9 cellular contexts compared by ENCODE assay signal in the genomic region with DNA sequence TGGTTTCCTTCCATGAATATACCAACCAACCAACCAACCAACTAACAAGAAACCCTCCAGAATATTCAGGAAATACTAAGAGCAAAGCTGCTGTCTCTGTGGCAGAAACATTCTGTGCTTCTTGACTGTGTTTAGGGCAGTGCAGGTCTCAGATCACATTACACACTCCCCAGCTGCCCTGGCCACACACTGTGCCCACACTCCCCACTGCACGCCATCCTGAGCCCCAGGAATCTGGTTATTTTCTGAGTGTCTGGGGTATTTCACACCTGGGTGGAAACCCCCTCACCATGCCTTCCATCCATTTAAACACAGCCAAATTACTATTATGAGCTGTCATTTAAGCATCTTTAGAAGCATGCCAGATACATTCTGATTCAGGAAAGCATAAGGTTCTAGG.
A peak's percentile ranks its signal among the peaks of the same experiment; 100 is the strongest.
DNase-seq lines count a peak whose midpoint lies in the region; ATAC-seq and TF ChIP-seq lines count a peak whose summit lies in the region.
"Had no signal": no experiment of that assay in that cellular context is flagged by ENCODE, and none has a peak within 500 bp of the region (broad histone marks: within the 10 kb centered on the region; RNA-seq: fewer than 3 reads in every experiment).

No MANE protein-coding gene starts in this region.

- TF ChIP-seq EP300 in Ishikawa (IDR thresholded peaks at IDR 0.05; ENCODE audit: borderline replicate concordance) = peak; percentile 92

- no peaks in the 10 kb centered on the region for H3K9me3 ChIP-seq in HAP-1
- H3K9me3 ChIP-seq: neutrophil had no signal

- no peak for ATAC-seq in HG02678 (IDR thresholded peaks at IDR 0.05; ENCODE audit: unreplicated experiment)

- no peaks in the 10 kb centered on the region for H3K36me3 ChIP-seq in HAP-1 (replicated peaks)
- H3K36me3 ChIP-seq: neutrophil had no signal

- TF ChIP-seq CTCF in GM12865 (IDR thresholded peaks at IDR 0.05; ENCODE audit: insufficient read depth, low read depth, low read length, missing control alignments) = no peak
- no peak for TF ChIP-seq CTCF in astrocyte of the cerebellum (IDR thresholded peaks at IDR 0.05; ENCODE audit: low read depth, low read length, missing control alignments)

- H3K4me3 ChIP-seq in GM12865 (ENCODE audit: low read depth, low read length) = no peak overlapping the region
- H3K4me3 ChIP-seq in astrocyte of the cerebellum (ENCODE audit: low read depth, low read length) = peak overlapping the region; percentile 53
- H3K4me3 ChIP-seq in HAP-1 = no peak overlapping the region

- DNase-seq in GM12865 (ENCODE audit: low read depth) (peak; percentile 19), astrocyte of the cerebellum (ENCODE audit: low read depth) (peak; percentile 22), renal cortical epithelial cell (ENCODE audit: low read depth) (peak; percentile 82), HAP-1 (ENCODE audit: low spot score in 2 of 2) (no peak), DMS79 treated with DMSO at 0.1 percent for 48 hours (lab: John Stamatoyannopoulos, UW) (no peak), DMS153 treated with DMSO at 0.1 percent for 48 hours (lab: John Stamatoyannopoulos, UW; ENCODE audit: unreplicated experiment) (no peak)

- TF ChIP-seq RAD21 in Ishikawa (IDR thresholded peaks at IDR 0.05; ENCODE audit: low read depth) = no peak; the same call in 1 of the 2 replicates

- H3K27me3 ChIP-seq in HAP-1 (ENCODE audit: low read depth) = no peaks in the 10 kb centered on the region

- peaks cover 19% of the 10 kb centered on the region for H3K4me1 ChIP-seq in HAP-1

- in situ Hi-C loops in astrocyte of the cerebellum (cut with HindIII; ENCODE audit: low sequenced_read_pairs) = no loop called here
- in situ Hi-C loops in HAP-1 (cut with MboI; ENCODE audit: low sequenced_read_pairs) = no loop called here

TF ChIP-seq in Ishikawa, 13 proteins besides CTCF, POLR2A, EP300 and RAD21:
- TF ChIP-seq NFIC (IDR thresholded peaks at IDR 0.05) (peak; percentile 87), CREB1 (IDR thresholded peaks at IDR 0.05; ENCODE audit: low read depth) (no peak), FOXM1 (IDR thresholded peaks at IDR 0.05; ENCODE audit: borderline replicate concordance, low read depth) (peak; percentile 79; the same call in 1 of the 2 replicates), YY1 (IDR thresholded peaks at IDR 0.05; ENCODE audit: low read depth) (0 out of 2 replicates have a peak, but pooled peaks have one; percentile 47), EGR1 (IDR thresholded peaks at IDR 0.05) (no peak), TAF1 (IDR thresholded peaks at IDR 0.05; ENCODE audit: low read depth) (peak; percentile 19; the same call in 1 of the 2 replicates), CEBPB (IDR thresholded peaks at IDR 0.05) (0 out of 2 replicates have a peak, but pooled peaks have one; percentile 16), TCF12 (IDR thresholded peaks at IDR 0.05; ENCODE audit: low read depth) (peak; percentile 97), TEAD4 (IDR thresholded peaks at IDR 0.05) (peak; percentile 95), ZBTB7A (IDR thresholded peaks at IDR 0.05; ENCODE audit: low read depth) (peak; percentile 84)
- TF ChIP-seq, protein P1, sequence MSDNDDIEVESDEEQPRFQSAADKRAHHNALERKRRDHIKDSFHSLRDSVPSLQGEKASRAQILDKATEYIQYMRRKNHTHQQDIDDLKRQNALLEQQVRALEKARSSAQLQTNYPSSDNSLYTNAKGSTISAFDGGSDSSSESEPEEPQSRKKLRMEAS (IDR thresholded peaks at IDR 0.05) = peak; percentile 78
- TF ChIP-seq, protein P2, sequence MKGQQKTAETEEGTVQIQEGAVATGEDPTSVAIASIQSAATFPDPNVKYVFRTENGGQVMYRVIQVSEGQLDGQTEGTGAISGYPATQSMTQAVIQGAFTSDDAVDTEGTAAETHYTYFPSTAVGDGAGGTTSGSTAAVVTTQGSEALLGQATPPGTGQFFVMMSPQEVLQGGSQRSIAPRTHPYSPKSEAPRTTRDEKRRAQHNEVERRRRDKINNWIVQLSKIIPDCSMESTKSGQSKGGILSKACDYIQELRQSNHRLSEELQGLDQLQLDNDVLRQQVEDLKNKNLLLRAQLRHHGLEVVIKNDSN (IDR thresholded peaks at IDR 0.05) = peak; percentile 18; the same call in 1 of the 2 replicates
- TF ChIP-seq, protein P3, sequence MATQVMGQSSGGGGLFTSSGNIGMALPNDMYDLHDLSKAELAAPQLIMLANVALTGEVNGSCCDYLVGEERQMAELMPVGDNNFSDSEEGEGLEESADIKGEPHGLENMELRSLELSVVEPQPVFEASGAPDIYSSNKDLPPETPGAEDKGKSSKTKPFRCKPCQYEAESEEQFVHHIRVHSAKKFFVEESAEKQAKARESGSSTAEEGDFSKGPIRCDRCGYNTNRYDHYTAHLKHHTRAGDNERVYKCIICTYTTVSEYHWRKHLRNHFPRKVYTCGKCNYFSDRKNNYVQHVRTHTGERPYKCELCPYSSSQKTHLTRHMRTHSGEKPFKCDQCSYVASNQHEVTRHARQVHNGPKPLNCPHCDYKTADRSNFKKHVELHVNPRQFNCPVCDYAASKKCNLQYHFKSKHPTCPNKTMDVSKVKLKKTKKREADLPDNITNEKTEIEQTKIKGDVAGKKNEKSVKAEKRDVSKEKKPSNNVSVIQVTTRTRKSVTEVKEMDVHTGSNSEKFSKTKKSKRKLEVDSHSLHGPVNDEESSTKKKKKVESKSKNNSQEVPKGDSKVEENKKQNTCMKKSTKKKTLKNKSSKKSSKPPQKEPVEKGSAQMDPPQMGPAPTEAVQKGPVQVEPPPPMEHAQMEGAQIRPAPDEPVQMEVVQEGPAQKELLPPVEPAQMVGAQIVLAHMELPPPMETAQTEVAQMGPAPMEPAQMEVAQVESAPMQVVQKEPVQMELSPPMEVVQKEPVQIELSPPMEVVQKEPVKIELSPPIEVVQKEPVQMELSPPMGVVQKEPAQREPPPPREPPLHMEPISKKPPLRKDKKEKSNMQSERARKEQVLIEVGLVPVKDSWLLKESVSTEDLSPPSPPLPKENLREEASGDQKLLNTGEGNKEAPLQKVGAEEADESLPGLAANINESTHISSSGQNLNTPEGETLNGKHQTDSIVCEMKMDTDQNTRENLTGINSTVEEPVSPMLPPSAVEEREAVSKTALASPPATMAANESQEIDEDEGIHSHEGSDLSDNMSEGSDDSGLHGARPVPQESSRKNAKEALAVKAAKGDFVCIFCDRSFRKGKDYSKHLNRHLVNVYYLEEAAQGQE (IDR thresholded peaks at IDR 0.05; ENCODE audit: low read depth) = no peak

Comparison
In these comparisons a context has a peak if more than half of its experiments do, and no peak if none do; other contexts are left out.
1. DNase-seq: peak in GM12865 (single experiment), astrocyte of the cerebellum (single experiment) and renal cortical epithelial cell (single experiment); none in HAP-1 (0 of 2), DMS79 treated with DMSO at 0.1 percent for 48 hours (single experiment) and DMS153 treated with DMSO at 0.1 percent for 48 hours (single experiment).